Comparison of ENCODE assay signal across 9 cellular contexts in genomic region chr1:212671342-212672031, GRCh38. TPM values are rescaled to one million over a fixed set of nuclear protein-coding genes. Genes with fewer than 3 reads are reported as not detected.
DNase-seq lines count a peak whose midpoint lies in the region; ATAC-seq and TF ChIP-seq lines count a peak whose summit lies in the region.
"Had no signal": no experiment of that assay in that cellular context is flagged by ENCODE, and none has a peak within 500 bp of the region (broad histone marks: within the 10 kb centered on the region; RNA-seq: fewer than 3 reads in every experiment).

No MANE protein-coding gene starts in this region.

- peaks cover 5% of the 10 kb centered on the region for H3K4me1 Mint-ChIP-seq in progenitor cell of endocrine pancreas (ENCODE audit: low read depth)

- POLR2A ChIA-PET in A673 (lab: Charles Lee; ENCODE audit: low non-redundant PET), result no interaction called here

- no peaks in the 10 kb centered on the region for H3K9me3 Mint-ChIP-seq in progenitor cell of endocrine pancreas (ENCODE audit: low read depth)
- H3K9me3 Mint-ChIP-seq: CD8-positive, alpha-beta T cell had no signal

- peaks cover 58% of the 10 kb centered on the region for H3K27me3 Mint-ChIP-seq in progenitor cell of endocrine pancreas

- H3K4me3 ChIP-seq in A673 (ENCODE audit: low read depth, low read length, poor library complexity, severe bottlenecking) (no peak overlapping the region), fibroblast of the aortic adventitia (ENCODE audit: low read depth, low read length) (no peak overlapping the region)

- no peak overlapping the region for H3K4me3 Mint-ChIP-seq in progenitor cell of endocrine pancreas (ENCODE audit: low read depth)
- H3K4me3 Mint-ChIP-seq: CD8-positive, alpha-beta T cell had no signal

- ATAC-seq in GM19452 (IDR thresholded peaks at IDR 0.05; ENCODE audit: unreplicated experiment), result peak; percentile 59
- peak; percentile 83 for ATAC-seq in omental fat pad (ENCODE audit: low FRiP score)
- ATAC-seq: CD8-positive, alpha-beta T cell had no signal

- TF ChIP-seq CTCF in A673 (conservative IDR thresholded peaks at IDR 0.05; ENCODE audit: low read depth, low read length) (no peak), fibroblast of the aortic adventitia (IDR thresholded peaks at IDR 0.05; ENCODE audit: insufficient read depth, low read length) (no peak), omental fat pad (IDR thresholded peaks at IDR 0.05) (no peak), progenitor cell of endocrine pancreas (IDR thresholded peaks at IDR 0.05; ENCODE audit: unreplicated experiment) (no peak)

- CTCF ChIA-PET in A673 (lab: Charles Lee), result no interaction called here

- no peak overlapping the region for H3K27ac ChIP-seq in A673 (ENCODE audit: low read depth, low read length, poor library complexity, severe bottlenecking)

- BruUV-seq in A673 (replicated peaks; lab: Mats Ljungman, UMichigan), result no TSS peak

- H3K27ac Mint-ChIP-seq in progenitor cell of endocrine pancreas, result no peak overlapping the region
- H3K27ac Mint-ChIP-seq: CD8-positive, alpha-beta T cell had no signal

- DNase-seq in A673 (ENCODE audit: low spot score) (peak; percentile 32), NCI-H1048 (lab: John Stamatoyannopoulos, UW) (peak; percentile 86), SHP77 treated with DMSO at 0.1 percent for 48 hours (lab: John Stamatoyannopoulos, UW) (peak; percentile 62), fibroblast of the aortic adventitia (ENCODE audit: low read depth) (peak; percentile 45), omental fat pad (ENCODE audit: low spot score) (peak; percentile 65), progenitor cell of endocrine pancreas (ENCODE audit: low spot score, unreplicated experiment) (no peak)
- no peak for DNase-seq in effector CD8-positive, alpha-beta T cell (lab: John Stamatoyannopoulos, UW)

- H3K36me3 ChIP-seq in A673 (ENCODE audit: insufficient read depth, low read length, poor library complexity, severe bottlenecking), result no peaks in the 10 kb centered on the region

- intact Hi-C loops in A673 (cut with micrococcal nuclease; ENCODE audit: unreplicated experiment), result no loop called here

- H3K36me3 Mint-ChIP-seq in progenitor cell of endocrine pancreas (ENCODE audit: insufficient read depth), result no peaks in the 10 kb centered on the region
- H3K36me3 Mint-ChIP-seq: CD8-positive, alpha-beta T cell had no signal

- peaks cover 27% of the 10 kb centered on the region for H3K4me1 ChIP-seq in A673 (ENCODE audit: insufficient read depth, low read length, poor library complexity, severe bottlenecking)

- H3K9me3 ChIP-seq in A673 (ENCODE audit: low read depth, low read length, poor library complexity, severe bottlenecking), result no peaks in the 10 kb centered on the region

- H3K27me3 ChIP-seq in A673 (replicated peaks; ENCODE audit: insufficient read depth, low read depth, low read length, poor library complexity), result no peaks in the 10 kb centered on the region

RNA-seq across cellular contexts. Expression of gene BATF3, which starts 28.2 kb away (rescaled TPM):
- total RNA-seq in A673 (2021) (4.1 and 6.9 TPM in 2 replicates), fibroblast of the aortic adventitia (ENCODE audit: low replicate concordance) (4.8 TPM in 1 of 2 replicates, not detected in the other), omental fat pad (10 to 100 TPM in 1 of 4 donors, 1 to 10 TPM in 3; 4.1 to 48.9 (median 4.8) TPM), progenitor cell of endocrine pancreas (0.53 and 0.55 TPM in 2 replicates)
- total RNA-seq: CD8-positive, alpha-beta T cell had no signal

Comparison
In these comparisons a context has a peak if more than half of its experiments do, and no peak if none do; other contexts are left out.
1. DNase-seq: peak in A673 (single experiment), NCI-H1048 (single experiment), SHP77 treated with DMSO at 0.1 percent for 48 hours (single experiment), fibroblast of the aortic adventitia (single experiment) and omental fat pad (single experiment); none in effector CD8-positive, alpha-beta T cell (single experiment) and progenitor cell of endocrine pancreas (single experiment).